Comparison of ENCODE assay signal across 11 cellular contexts in genomic region chr14:105483300-105484068, GRCh38. TPM values are rescaled to one million over a fixed set of nuclear protein-coding genes. Genes with fewer than 3 reads are reported as not detected.
DNase-seq lines count a peak whose midpoint lies in the region; ATAC-seq lines count a peak whose summit lies in the region.
"Had no signal": no experiment of that assay in that cellular context is flagged by ENCODE, and none has a peak within 500 bp of the region (broad histone marks: within the 10 kb centered on the region; RNA-seq: fewer than 3 reads in every experiment).

No MANE protein-coding gene starts in this region.

- no peak for DNase-seq in stimulated activated naive CD8-positive, alpha-beta T cell treated with anti-CD3 and anti-CD28 coated beads, Interleukin-15, amount 100 ng/mL, for 72 hours
- DNase-seq in stimulated activated naive CD8-positive, alpha-beta T cell treated with anti-CD3 and anti-CD28 coated beads, Interleukin-15, Interleukin-2, amounts not matched to agents 100 U/mL and 50 U/mL, for 24 hours: no peak
- DNase-seq in effector memory CD8-positive, alpha-beta T cell: no peak
- DNase-seq in naive thymus-derived CD8-positive, alpha-beta T cell: peak in 1 of 10 donors; percentile 19
- DNase-seq in MV-4-11 (lab: John Stamatoyannopoulos, UW) (no peak), NCI-H2171 treated with DMSO at 0.1 percent for 48 hours (lab: John Stamatoyannopoulos, UW) (no peak)
- DNase-seq: NCI-H1105, OCI-M1 had no signal

- peaks cover 90% of the 10 kb centered on the region for H3K36me3 Mint-ChIP-seq in effector memory CD8-positive, alpha-beta T cell (ENCODE audit: insufficient read depth)
- no peaks in the 10 kb centered on the region for H3K36me3 Mint-ChIP-seq in naive thymus-derived CD8-positive, alpha-beta T cell
- H3K36me3 Mint-ChIP-seq: brain had no signal

- H3K4me1 Mint-ChIP-seq in stimulated activated naive CD8-positive, alpha-beta T cell treated with anti-CD3 and anti-CD28 coated beads, Interleukin-15, amount 100 ng/mL, for 72 hours: peaks cover 86% of the 10 kb centered on the region
- H3K4me1 Mint-ChIP-seq in effector memory CD8-positive, alpha-beta T cell (ENCODE audit: low read depth in 2 of 2): peaks cover 48 to 51% of the 10 kb centered on the region in 2 donors
- H3K4me1 Mint-ChIP-seq in naive thymus-derived CD8-positive, alpha-beta T cell: peaks cover 32 to 74% (median 64%) of the 10 kb centered on the region in 4 donors

- no peak for ATAC-seq in stimulated activated naive CD8-positive, alpha-beta T cell treated with anti-CD3 and anti-CD28 coated beads, Interleukin-15, amount 100 ng/mL, for 72 hours
- no peak for ATAC-seq in stimulated activated naive CD8-positive, alpha-beta T cell treated with anti-CD3 and anti-CD28 coated beads, Interleukin-15, Interleukin-2, amounts not matched to agents 100 U/mL and 50 U/mL, for 24 hours
- no peak for ATAC-seq in effector memory CD8-positive, alpha-beta T cell (replicated peaks)
- no peak for ATAC-seq in naive thymus-derived CD8-positive, alpha-beta T cell
- ATAC-seq in GM21529 (IDR thresholded peaks at IDR 0.05; ENCODE audit: unreplicated experiment) (no peak), HG02759 (IDR thresholded peaks at IDR 0.05; ENCODE audit: unreplicated experiment) (no peak)

- POLR2A ChIA-PET in naive thymus-derived CD8-positive, alpha-beta T cell (lab: Charles Lee): no interaction called here

- H3K4me3 Mint-ChIP-seq in stimulated activated naive CD8-positive, alpha-beta T cell treated with anti-CD3 and anti-CD28 coated beads, Interleukin-15, amount 100 ng/mL, for 72 hours: no peak overlapping the region
- peak overlapping the region; percentile 80 to 82 for H3K4me3 Mint-ChIP-seq in effector memory CD8-positive, alpha-beta T cell
- no peak overlapping the region for H3K4me3 Mint-ChIP-seq in naive thymus-derived CD8-positive, alpha-beta T cell

- H3K9me3 Mint-ChIP-seq in stimulated activated naive CD8-positive, alpha-beta T cell treated with anti-CD3 and anti-CD28 coated beads, Interleukin-15, amount 100 ng/mL, for 72 hours: no peaks in the 10 kb centered on the region
- no peaks in the 10 kb centered on the region for H3K9me3 Mint-ChIP-seq in effector memory CD8-positive, alpha-beta T cell
- no peaks in the 10 kb centered on the region for H3K9me3 Mint-ChIP-seq in naive thymus-derived CD8-positive, alpha-beta T cell
- H3K9me3 Mint-ChIP-seq: brain had no signal

- H3K27me3 Mint-ChIP-seq in stimulated activated naive CD8-positive, alpha-beta T cell treated with anti-CD3 and anti-CD28 coated beads, Interleukin-15, amount 100 ng/mL, for 72 hours: peaks cover 25% of the 10 kb centered on the region
- H3K27me3 Mint-ChIP-seq in effector memory CD8-positive, alpha-beta T cell: no peaks in the 10 kb centered on the region
- no peaks in the 10 kb centered on the region for H3K27me3 Mint-ChIP-seq in naive thymus-derived CD8-positive, alpha-beta T cell

- H3K27ac Mint-ChIP-seq in stimulated activated naive CD8-positive, alpha-beta T cell treated with anti-CD3 and anti-CD28 coated beads, Interleukin-15, amount 100 ng/mL, for 72 hours: peak overlapping the region; percentile 97 to 100
- H3K27ac Mint-ChIP-seq in effector memory CD8-positive, alpha-beta T cell: peak overlapping the region; percentile 100
- peak overlapping the region; percentile 95 to 100 (median 100) for H3K27ac Mint-ChIP-seq in naive thymus-derived CD8-positive, alpha-beta T cell

RNA-seq across cellular contexts. Expression of gene CRIP1, which starts 3.2 kb away (rescaled TPM):
- total RNA-seq in naive thymus-derived CD8-positive, alpha-beta T cell: 10 to 100 TPM; 96.5 to 98.1 TPM
- polyA plus RNA-seq in naive thymus-derived CD8-positive, alpha-beta T cell: 100 to 1,000 TPM; 342 to 784 (median 530) TPM

RNA-seq across cellular contexts. Expression of gene TEDC1, which starts 7.6 kb away (rescaled TPM):
- 10 to 100 TPM; 22.2 to 25.0 TPM for total RNA-seq in naive thymus-derived CD8-positive, alpha-beta T cell
- 10 to 100 TPM in 1 of 3 donors, 1 to 10 TPM in 2; 7.2 to 10.1 (median 7.6) TPM for polyA plus RNA-seq in naive thymus-derived CD8-positive, alpha-beta T cell

RNA-seq across cellular contexts. Expression of gene CRIP2, which starts 8.9 kb away (rescaled TPM):
- total RNA-seq in naive thymus-derived CD8-positive, alpha-beta T cell: 1 to 10 TPM; 2.2 to 2.3 TPM
- polyA plus RNA-seq in naive thymus-derived CD8-positive, alpha-beta T cell: 10 to 100 TPM; 21.1 to 86.9 (median 28.3) TPM

RNA-seq across cellular contexts. Expression of gene TMEM121, which starts 42.9 kb away (rescaled TPM):
- 1 to 10 TPM; 5.5 to 6.6 TPM for total RNA-seq in naive thymus-derived CD8-positive, alpha-beta T cell
- 1 to 10 TPM; 1.6 to 4.4 (median 4.3) TPM for polyA plus RNA-seq in naive thymus-derived CD8-positive, alpha-beta T cell

Comparison
In these comparisons a context has a peak if more than half of its experiments do, and no peak if none do; other contexts are left out.
1. H3K4me3 Mint-ChIP-seq: peak in effector memory CD8-positive, alpha-beta T cell (2 of 2); none in stimulated activated naive CD8-positive, alpha-beta T cell treated with anti-CD3 and anti-CD28 coated beads, Interleukin-15, amount 100 ng/mL, for 72 hours (0 of 2) and naive thymus-derived CD8-positive, alpha-beta T cell (0 of 10).
2. Peak in every context shown above with its lines, with median percentiles within 50 percentile points of each other: H3K27ac Mint-ChIP-seq.